In the genomic region with DNA sequence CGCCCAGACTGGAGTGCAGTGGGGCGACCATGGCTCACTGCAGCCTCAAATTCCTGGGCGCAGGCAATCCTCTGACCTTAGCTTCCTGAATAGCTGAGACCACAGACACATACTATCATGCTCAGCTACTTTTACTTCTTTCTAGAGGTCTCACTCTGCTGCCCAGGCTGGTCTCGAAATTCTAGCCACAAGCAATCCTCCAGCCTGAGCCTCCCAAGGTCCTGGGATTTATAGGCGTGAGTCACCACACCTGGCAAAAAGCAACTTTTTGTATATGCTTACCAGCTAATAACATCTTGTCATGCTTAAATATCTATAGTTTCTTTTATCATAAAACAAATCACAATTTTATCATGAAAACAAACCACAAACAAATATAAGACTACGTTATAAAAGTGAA, we compare ENCODE assay signal across 19 cellular contexts.
"Had no signal": no experiment of that assay in that cellular context is flagged by ENCODE, and none has a peak within 500 bp of the region (broad histone marks: within the 10 kb centered on the region; RNA-seq: fewer than 3 reads in every experiment).

No MANE protein-coding gene starts in this region.

- H3K27me3 ChIP-seq: esophagus muscularis mucosa, gastrocnemius medialis, heart right ventricle, right lobe of liver, tibial artery, upper lobe of right lung had no signal

- H3K4me1 ChIP-seq: gastrocnemius medialis, lower lobe of right lung, psoas muscle, right lobe of liver, tibial artery, upper lobe of right lung had no signal

- H3K4me3 ChIP-seq: esophagus muscularis mucosa, gastrocnemius medialis, heart right ventricle, left ventricle myocardium inferior, lower lobe of right lung, psoas muscle, right lobe of liver, tibial artery, upper lobe of right lung had no signal

- ATAC-seq: gastrocnemius medialis; heart right ventricle; psoas muscle; right lobe of liver; stimulated activated memory B cell treated with anti-CD40 and anti-IgM and Interleukin-4, amounts not matched to agents 10 μg/mL and 1 μg/mL and 100 μg/mL, for 72 hours had no signal

- H3K9me3 ChIP-seq: esophagus muscularis mucosa, gastrocnemius medialis, heart right ventricle, left ventricle myocardium inferior, lower lobe of right lung, psoas muscle, right lobe of liver, tibial artery, upper lobe of right lung had no signal

- H3K27ac Mint-ChIP-seq: nephron; stimulated activated naive CD8-positive, alpha-beta T cell treated with anti-CD3 and anti-CD28 coated beads, Interleukin-15, Interleukin-2, amounts not matched to agents 100 ng/mL and 50 ng/mL, for 24 hours had no signal

- H3K27me3 Mint-ChIP-seq: memory B cell; stimulated activated memory B cell treated with anti-CD40 and anti-IgM and Interleukin-4, amounts not matched to agents 10 μg/mL and 1 μg/mL and 100 μg/mL, for 72 hours; stimulated activated naive CD8-positive, alpha-beta T cell treated with anti-CD3 and anti-CD28 coated beads, Interleukin-15, Interleukin-2, amounts not matched to agents 100 ng/mL and 50 ng/mL, for 24 hours had no signal

- DNase-seq: effector memory CD4-positive, alpha-beta T cell; gastrocnemius medialis; heart right ventricle; islet precursor cell; left ventricle myocardium inferior; lower lobe of right lung; midbrain; psoas muscle; retina; right lobe of liver; stimulated activated CD4-positive, alpha-beta T cell treated with anti-CD3 and anti-CD28 coated beads, Interleukin-4, amount 100 ng/mL, for 1 hour; stimulated activated CD8-positive, alpha-beta memory T cell treated with anti-CD3 and anti-CD28 coated beads, Interleukin-4, amount 100 ng/mL, for 48 hours; tibial artery; upper lobe of right lung had no signal

- H3K4me3 Mint-ChIP-seq: memory B cell; nephron; stimulated activated memory B cell treated with anti-CD40 and anti-IgM and Interleukin-4, amounts not matched to agents 10 μg/mL and 1 μg/mL and 100 μg/mL, for 72 hours; stimulated activated naive CD8-positive, alpha-beta T cell treated with anti-CD3 and anti-CD28 coated beads, Interleukin-15, Interleukin-2, amounts not matched to agents 100 ng/mL and 50 ng/mL, for 24 hours had no signal

- H3K9me3 Mint-ChIP-seq: memory B cell; nephron; stimulated activated memory B cell treated with anti-CD40 and anti-IgM and Interleukin-4, amounts not matched to agents 10 μg/mL and 1 μg/mL and 100 μg/mL, for 72 hours; stimulated activated naive CD8-positive, alpha-beta T cell treated with anti-CD3 and anti-CD28 coated beads, Interleukin-15, Interleukin-2, amounts not matched to agents 100 ng/mL and 50 ng/mL, for 24 hours had no signal

- H3K27ac ChIP-seq: esophagus muscularis mucosa, gastrocnemius medialis, heart right ventricle, left ventricle myocardium inferior, lower lobe of right lung, psoas muscle, right lobe of liver, tibial artery, upper lobe of right lung had no signal
